In the genomic region with DNA sequence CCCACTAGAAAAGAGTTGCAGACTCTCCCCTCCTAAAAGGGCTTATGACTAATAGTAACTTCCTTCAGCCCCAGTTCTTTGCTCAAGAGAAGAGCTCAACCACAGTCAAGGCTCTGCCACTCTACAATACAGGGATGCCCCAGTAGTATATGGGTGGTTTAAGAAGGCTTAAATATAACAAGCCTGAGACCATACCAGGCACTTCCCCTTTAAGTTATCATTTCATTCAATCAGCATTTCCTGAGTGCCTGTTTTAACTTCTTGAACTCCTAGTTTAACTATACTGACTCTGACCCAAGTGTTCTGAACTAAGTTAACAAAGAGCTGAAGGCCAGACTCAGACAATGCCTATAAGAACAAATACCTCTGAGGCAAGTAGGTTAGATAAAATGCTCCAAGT, we compare ENCODE assay signal across 9 cellular contexts.
A peak's percentile ranks its signal among the peaks of the same experiment; 100 is the strongest.
DNase-seq lines count a peak whose midpoint lies in the region; TF ChIP-seq lines count a peak whose summit lies in the region.
"Had no signal": no experiment of that assay in that cellular context is flagged by ENCODE, and none has a peak within 500 bp of the region (broad histone marks: within the 10 kb centered on the region; RNA-seq: fewer than 3 reads in every experiment).

No MANE protein-coding gene starts in this region.

- peaks cover 24% of the 10 kb centered on the region for H3F3A ChIP-seq in Loucy (ENCODE audit: low read depth)

- no peaks in the 10 kb centered on the region for H3K27me3 ChIP-seq in Loucy (ENCODE audit: insufficient read depth, low read length, poor library complexity, severe bottlenecking)

- H3K4me1 ChIP-seq in Loucy (ENCODE audit: insufficient read depth, low read length, poor library complexity, severe bottlenecking): peaks cover 67% of the 10 kb centered on the region

- peaks cover 11% of the 10 kb centered on the region for H3K79me2 ChIP-seq in Loucy (ENCODE audit: insufficient read depth, low read length)

- H2AFZ ChIP-seq in Loucy (ENCODE audit: low read length): no peak overlapping the region

- H3K9me3 ChIP-seq in Loucy (ENCODE audit: insufficient read depth, low read depth, low read length): no peaks in the 10 kb centered on the region

- H3K9ac ChIP-seq in Loucy (ENCODE audit: low read depth, low read length, poor library complexity, severe bottlenecking): peak overlapping the region; percentile 76

- peak; percentile 20 for DNase-seq in CMK (ENCODE audit: low read depth)
- peak; percentile 20 to 30 for DNase-seq in activated CD4-positive, alpha-beta T cell treated with anti-CD3 and anti-CD28 coated beads for 4 hours
- peak; percentile 14 for DNase-seq in hepatic stellate cell (ENCODE audit: low spot score)
- no peak for DNase-seq in middle frontal gyrus (ENCODE audit: extremely low spot score, low spot score)
- DNase-seq in SHP77 treated with DMSO at 0.1 percent for 48 hours (lab: John Stamatoyannopoulos, UW): no peak
- DNase-seq in DMS53 (lab: John Stamatoyannopoulos, UW): no peak
- DNase-seq in T1000 (lab: John Stamatoyannopoulos, UW): no peak
- DNase-seq: NCI-H1436 treated with DMSO at 0.1 percent for 48 hours had no signal

- H3K4me2 ChIP-seq in Loucy (ENCODE audit: low read depth, low read length, poor library complexity, severe bottlenecking): peak overlapping the region; percentile 88

- no peaks in the 10 kb centered on the region for H4K20me1 ChIP-seq in Loucy (ENCODE audit: insufficient read depth, low read length, poor library complexity, severe bottlenecking)

- H3K9me2 ChIP-seq in Loucy (replicated peaks; ENCODE audit: low read depth, low read length): no peaks in the 10 kb centered on the region

- TF ChIP-seq CTCF in Loucy (conservative IDR thresholded peaks at IDR 0.05; ENCODE audit: low read length): no peak

- peak overlapping the region; percentile 68 for H3K4me3 ChIP-seq in Loucy (ENCODE audit: low read length, poor library complexity, severe bottlenecking)

- H3K36me3 ChIP-seq in Loucy (ENCODE audit: insufficient read depth, low read length): peaks cover 12% of the 10 kb centered on the region; the same call in 1 of the 2 replicates

Comparison
In these comparisons a context has a peak if more than half of its experiments do, and no peak if none do; other contexts are left out.
1. DNase-seq: peak in CMK (single experiment), activated CD4-positive, alpha-beta T cell treated with anti-CD3 and anti-CD28 coated beads for 4 hours (2 of 2) and hepatic stellate cell (single experiment); none in middle frontal gyrus (single experiment), SHP77 treated with DMSO at 0.1 percent for 48 hours (single experiment), DMS53 (single experiment) and T1000 (single experiment).